Comparison of ENCODE assay signal across 12 cellular contexts in the genomic region with DNA sequence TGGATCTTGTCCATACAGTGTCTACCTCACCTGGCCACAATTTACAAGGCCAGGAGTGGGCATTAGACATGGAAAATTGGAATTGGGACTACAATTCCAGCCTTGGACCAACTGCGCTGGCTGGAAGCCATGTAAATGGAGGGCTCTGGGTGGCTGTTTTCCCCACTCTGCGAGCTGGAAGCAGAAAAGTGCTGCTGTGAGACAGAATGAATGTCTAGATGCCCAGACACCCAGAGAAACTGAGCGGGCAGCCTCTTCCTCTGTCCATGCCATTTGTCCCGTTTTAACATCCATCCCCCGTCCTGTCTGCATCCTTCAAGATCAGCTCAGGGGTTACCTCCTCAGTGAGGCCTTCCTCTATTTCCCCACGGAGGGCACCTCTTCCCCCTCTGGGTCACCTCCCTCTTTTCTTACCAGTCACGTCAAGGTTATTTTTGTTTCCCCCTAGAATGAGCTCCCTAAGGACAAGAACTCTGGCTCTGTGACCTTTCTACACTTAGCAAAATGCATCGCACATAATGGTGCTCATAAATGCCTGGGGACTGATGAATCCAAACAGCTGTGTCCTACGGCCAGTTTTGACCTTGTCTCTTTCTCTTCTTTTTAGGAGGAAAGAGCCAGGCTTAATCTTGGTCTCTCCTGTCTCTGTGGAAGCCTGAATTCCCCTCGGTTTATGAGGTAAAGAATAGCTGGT. TPM values are rescaled to one million over a fixed set of nuclear protein-coding genes. Genes with fewer than 3 reads are reported as not detected.
A peak's percentile ranks its signal among the peaks of the same experiment; 100 is the strongest.
DNase-seq lines count a peak whose midpoint lies in the region; ATAC-seq and TF ChIP-seq lines count a peak whose summit lies in the region.
"Had no signal": no experiment of that assay in that cellular context is flagged by ENCODE, and none has a peak within 500 bp of the region (broad histone marks: within the 10 kb centered on the region; RNA-seq: fewer than 3 reads in every experiment).

No MANE protein-coding gene starts in this region.

- POLR2A ChIA-PET in Panc1 (lab: Charles Lee), result no interaction called here

- no peak overlapping the region for H3K9ac ChIP-seq in BLaER1 treated with 17β-estradiol and CSF1 and Interleukin-3, amounts not matched to agents 10 nM and 100 nM

- peaks cover 0 to 21% (median 12%) of the 10 kb centered on the region in 10 experiments; a peak in 16 of 20 replicates for H3K4me1 ChIP-seq in BLaER1 treated with 17β-estradiol and CSF1 and Interleukin-3, amounts not matched to agents 10 nM and 100 nM
- peaks cover 25% of the 10 kb centered on the region for H3K4me1 ChIP-seq in Panc1 (ENCODE audit: control insufficient read depth, insufficient read depth, low read length)
- H3K4me1 ChIP-seq in gastroesophageal sphincter, result peaks cover 2 to 65% (median 29%) of the 10 kb centered on the region in 3 donors

- H3K27ac ChIP-seq in BLaER1 treated with 17β-estradiol and CSF1 and Interleukin-3, amounts not matched to agents 10 nM and 100 nM, result no peak overlapping the region
- H3K27ac ChIP-seq in Panc1 (ENCODE audit: low read length) (peak overlapping the region; percentile 78), gastroesophageal sphincter (peak overlapping the region in 3 of 4 donors; percentile 25 to 48 (median 38))

- no TSS peak for BruUV-seq in Panc1 (replicated peaks; lab: Mats Ljungman, UMichigan)

- ATAC-seq in Panc1 (peak; percentile 15), gastroesophageal sphincter (no peak), sciatic nerve (no peak), GM19351 (IDR thresholded peaks at IDR 0.05; ENCODE audit: unreplicated experiment) (no peak)

- H3K27me3 ChIP-seq in BLaER1 treated with 17β-estradiol and CSF1 and Interleukin-3, amounts not matched to agents 10 nM and 100 nM, result no peaks in the 10 kb centered on the region
- H3K27me3 ChIP-seq in Panc1 (ENCODE audit: control insufficient read depth, insufficient read depth, low read length) (no peaks in the 10 kb centered on the region), gastroesophageal sphincter (no peaks in the 10 kb centered on the region)
- H3K27me3 ChIP-seq: BE2C had no signal

- TF ChIP-seq EP300 in gastroesophageal sphincter (IDR thresholded peaks at IDR 0.05), result no peak

- H3K9me3 ChIP-seq in BLaER1 treated with 17β-estradiol and CSF1 and Interleukin-3, amounts not matched to agents 10 nM and 100 nM (replicated peaks in 1 of 11), result no peaks in the 10 kb centered on the region
- H3K9me3 ChIP-seq in Panc1 (ENCODE audit: control insufficient read depth, insufficient read depth, low read depth, low read length) (no peaks in the 10 kb centered on the region; the same call in 1 of the 2 replicates), gastroesophageal sphincter (no peaks in the 10 kb centered on the region)

- DNase-seq in Panc1 (ENCODE audit: low read depth, low spot score) (no peak), sciatic nerve (ENCODE audit: low spot score) (peak; percentile 41), NCI-H2196 treated with DMSO at 0.1 percent for 48 hours (lab: John Stamatoyannopoulos, UW; ENCODE audit: unreplicated experiment) (no peak), AG20443 (ENCODE audit: low spot score) (no peak)
- no peak for DNase-seq in stimulated activated CD4-positive, alpha-beta T cell treated with anti-CD3 and anti-CD28 coated beads, Interleukin-2, amount 100 ng/mL, for 24 hours
- DNase-seq: activated CD4-positive, CD25-positive, alpha-beta regulatory T cell; NCI-H1436 treated with DMSO at 0.1 percent for 48 hours; stimulated activated naive CD4-positive, alpha-beta T cell treated with Interleukin-2 at 50 U/mL for 16 hours had no signal

- H4K20me1 ChIP-seq in BLaER1 treated with 17β-estradiol and CSF1 and Interleukin-3, amounts not matched to agents 10 nM and 100 nM, result no peaks in the 10 kb centered on the region

- intact Hi-C loops in Panc1 (cut with micrococcal nuclease; ENCODE audit: unreplicated experiment) (no loop called here), sciatic nerve (cut with DNase I) (no loop called here)

- in situ Hi-C loops in Panc1 (cut with HindIII; ENCODE audit: low pct_unique_long_range_greater_than_20kb, low sequenced_read_pairs), result no loop called here

- H3K4me3 ChIP-seq in BLaER1 treated with 17β-estradiol and CSF1 and Interleukin-3, amounts not matched to agents 10 nM and 100 nM, result no peak overlapping the region
- H3K4me3 ChIP-seq in Panc1 (ENCODE audit: low read depth in 2 of 2, low read length in 2 of 2) (no peak overlapping the region), gastroesophageal sphincter (no peak overlapping the region)

- WGBS in gastroesophageal sphincter (ENCODE audit: low coverage in 1 of 2), 2 donors, result 73 to 75% methylated on average over 6 to 8 of the region's 10 CpGs

- CTCF ChIA-PET in Panc1 (lab: Charles Lee), result interaction anchor here (0.5 to 1.2 kb wide), 3 partner anchors 44 to 97 kb away, joined by 3 read pairs; no protein-coding TSS in a partner anchor

- peak overlapping the region in 10 of 11 experiments; percentile 1 to 33 (median 18); a peak in 13 of 22 replicates for H3K4me2 ChIP-seq in BLaER1 treated with 17β-estradiol and CSF1 and Interleukin-3, amounts not matched to agents 10 nM and 100 nM

- TF ChIP-seq POLR2A in gastroesophageal sphincter (IDR thresholded peaks at IDR 0.05), result no peak

- H3K36me3 ChIP-seq in BLaER1 treated with 17β-estradiol and CSF1 and Interleukin-3, amounts not matched to agents 10 nM and 100 nM, result no peaks in the 10 kb centered on the region
- H3K36me3 ChIP-seq in Panc1 (ENCODE audit: control insufficient read depth, insufficient read depth, low read length) (no peaks in the 10 kb centered on the region), gastroesophageal sphincter (no peaks in the 10 kb centered on the region)
- H3K36me3 ChIP-seq: BE2C had no signal

- TF ChIP-seq CTCF in Panc1 (IDR thresholded peaks at IDR 0.05) (no peak), gastroesophageal sphincter (IDR thresholded peaks at IDR 0.05) (no peak)

RNA-seq across cellular contexts. Expression of a gene that starts 41.2 kb away (rescaled TPM):
- total RNA-seq in Panc1 (2021; ENCODE audit: unreplicated experiment) (84.9 TPM), gastroesophageal sphincter (10 to 100 TPM; 81.7 to 89.5 (median 85.4) TPM), sciatic nerve (90.5 TPM)
- 49.7 TPM for polyA plus RNA-seq in Panc1 (2012; ENCODE audit: insufficient read length)

Comparison
In these comparisons a context has a peak if more than half of its experiments do, and no peak if none do; other contexts are left out.
1. H3K27ac ChIP-seq: peak in Panc1 (single experiment) and gastroesophageal sphincter (3 of 4); none in BLaER1 treated with 17β-estradiol and CSF1 and Interleukin-3, amounts not matched to agents 10 nM and 100 nM (0 of 11).